ENCODE assay signal across 1 cellular context in genomic region chr14:76761849-76762616, GRCh38.
TF ChIP-seq lines count a peak whose summit lies in the region.

No MANE protein-coding gene starts in this region.

TF ChIP-seq in HCT116, 20 proteins besides CTCF, POLR2A, EP300 and RAD21 (continued from another document):
- TF ChIP-seq ZBTB33 (IDR thresholded peaks at IDR 0.05; ENCODE audit: extremely low read depth, insufficient replicate concordance, low read length) = no peak
TF ChIP-seq in HCT116: peak in this region for 0.
